1 cellular context compared by ENCODE assay signal in genomic region chr20:54207743-54208491, GRCh38.
TF ChIP-seq lines count a peak whose summit lies in the region.

Gene PFDN4 (plus strand): TSS chr20:54208087. CDS start chr20:54208101, 14 bp downstream.

TF ChIP-seq in A549, 52 proteins besides CTCF, POLR2A, EP300 and RAD21 (continued from another document):
- TF ChIP-seq MAX (IDR thresholded peaks at IDR 0.05) (peak; percentile 95), POLR2AphosphoS2 (conservative IDR thresholded peaks at IDR 0.05; ENCODE audit: low read length) (no peak), BHLHE40 (IDR thresholded peaks at IDR 0.05; ENCODE audit: low read depth, low read length) (peak; percentile 78), USF2 (IDR thresholded peaks at IDR 0.05) (no peak), CEBPB (IDR thresholded peaks at IDR 0.05) (no peak; a peak in 1 of 4 replicates), CHD2 (IDR thresholded peaks at IDR 0.05; ENCODE audit: low read length, partially characterized antibody) (no peak), CHD4 (IDR thresholded peaks at IDR 0.05; ENCODE audit: borderline replicate concordance) (no peak), CBX8 (IDR thresholded peaks at IDR 0.05) (no peak), HDAC2 (IDR thresholded peaks at IDR 0.05) (no peak), PBX3 (IDR thresholded peaks at IDR 0.05) (no peak), REST (IDR thresholded peaks at IDR 0.05) (no peak), TP53 (CRISPR knock-in tag; IDR thresholded peaks at IDR 0.05) (no peak), KDM1A (IDR thresholded peaks at IDR 0.05; ENCODE audit: low read depth) (no peak), JUNB (IDR thresholded peaks at IDR 0.05) (no peak), E2F6 (IDR thresholded peaks at IDR 0.05; ENCODE audit: borderline replicate concordance, low read depth) (no peak), GATA3 (IDR thresholded peaks at IDR 0.05; ENCODE audit: borderline replicate concordance) (peak; percentile 82), ZNF302 (CRISPR knock-in tag; IDR thresholded peaks at IDR 0.05) (no peak), HOXA7 (CRISPR knock-in tag; IDR thresholded peaks at IDR 0.05) (no peak), HOXB5 (CRISPR knock-in tag; IDR thresholded peaks at IDR 0.05) (no peak; the same call in 1 of the 2 replicates), KDM5A (IDR thresholded peaks at IDR 0.05) (peak; percentile 93), HEYL (CRISPR knock-in tag; IDR thresholded peaks at IDR 0.05) (no peak), FOSL2 (IDR thresholded peaks at IDR 0.05) (no peak), FOSL2 (CRISPR knock-in tag; IDR thresholded peaks at IDR 0.05) (no peak), JUN (IDR thresholded peaks at IDR 0.05) (peak; percentile 64 to 92; a peak in 4 of 5 replicates), RFX5 (IDR thresholded peaks at IDR 0.05) (no peak), RNF2 (IDR thresholded peaks at IDR 0.05; ENCODE audit: borderline replicate concordance, low read depth) (no peak), HOXB13 (CRISPR knock-in tag; IDR thresholded peaks at IDR 0.05; ENCODE audit: low read depth) (no peak), SREBF2 (IDR thresholded peaks at IDR 0.05) (no peak), ZC3H11A (IDR thresholded peaks at IDR 0.05) (no peak), NR3C1 (IDR thresholded peaks at IDR 0.05) (no peak), HES2 (IDR thresholded peaks at IDR 0.05) (no peak)
